7 cellular contexts compared by ENCODE assay signal in genomic region chr7:36151921-36152755, GRCh38. TPM values are rescaled to one million over a fixed set of nuclear protein-coding genes. Genes with fewer than 3 reads are reported as not detected.
DNase-seq lines count a peak whose midpoint lies in the region; ATAC-seq and TF ChIP-seq lines count a peak whose summit lies in the region.

No MANE protein-coding gene starts in this region.

- peak overlapping the region; percentile 8 for H3K27ac Mint-ChIP-seq in activated CD8-positive, alpha-beta T cell treated with anti-CD3 and anti-CD28 coated beads for 36 hours
- no peak overlapping the region for H3K27ac Mint-ChIP-seq in stimulated activated naive CD8-positive, alpha-beta T cell treated with anti-CD3 and anti-CD28 coated beads, Interleukin-15, amount 100 ng/mL, for 72 hours

- ATAC-seq in activated CD8-positive, alpha-beta T cell treated with anti-CD3 and anti-CD28 coated beads for 36 hours, result no peak
- ATAC-seq in stimulated activated naive CD8-positive, alpha-beta T cell treated with anti-CD3 and anti-CD28 coated beads, Interleukin-15, amount 100 ng/mL, for 72 hours, result no peak
- no peak for ATAC-seq in GM19324 (IDR thresholded peaks at IDR 0.05; ENCODE audit: low FRiP score, unreplicated experiment)

- H3K4me3 Mint-ChIP-seq in activated CD8-positive, alpha-beta T cell treated with anti-CD3 and anti-CD28 coated beads for 36 hours, result peak overlapping the region; percentile 72
- H3K4me3 Mint-ChIP-seq in stimulated activated naive CD8-positive, alpha-beta T cell treated with anti-CD3 and anti-CD28 coated beads, Interleukin-15, amount 100 ng/mL, for 72 hours, result peak overlapping the region; percentile 77 to 85

- peaks cover 8% of the 10 kb centered on the region for H3K4me1 Mint-ChIP-seq in activated CD8-positive, alpha-beta T cell treated with anti-CD3 and anti-CD28 coated beads for 36 hours (ENCODE audit: low read depth)
- peaks cover 33% of the 10 kb centered on the region for H3K4me1 Mint-ChIP-seq in stimulated activated naive CD8-positive, alpha-beta T cell treated with anti-CD3 and anti-CD28 coated beads, Interleukin-15, amount 100 ng/mL, for 72 hours

- peak; percentile 9 for DNase-seq in HS-5 (ENCODE audit: low read depth)
- no peak for DNase-seq in activated CD8-positive, alpha-beta T cell treated with anti-CD3 and anti-CD28 coated beads for 36 hours
- DNase-seq in stimulated activated naive CD8-positive, alpha-beta T cell treated with anti-CD3 and anti-CD28 coated beads, Interleukin-15, amount 100 ng/mL, for 72 hours, result no peak
- DNase-seq in NCI-H446 (lab: John Stamatoyannopoulos, UW), result no peak
- DNase-seq in dermis blood vessel endothelial cell, result no peak

- H3K36me3 Mint-ChIP-seq in activated CD8-positive, alpha-beta T cell treated with anti-CD3 and anti-CD28 coated beads for 36 hours (ENCODE audit: low read depth), result no peaks in the 10 kb centered on the region

- CTCF ChIA-PET in activated CD8-positive, alpha-beta T cell treated with anti-CD3 and anti-CD28 coated beads for 36 hours (lab: Charles Lee), result no interaction called here

- H3K27me3 ChIP-seq in iPS-15b (ENCODE audit: control insufficient read depth, insufficient read depth, low read length), result peaks cover 27% of the 10 kb centered on the region

- H3K9me3 Mint-ChIP-seq in activated CD8-positive, alpha-beta T cell treated with anti-CD3 and anti-CD28 coated beads for 36 hours, result no peaks in the 10 kb centered on the region
- H3K9me3 Mint-ChIP-seq in stimulated activated naive CD8-positive, alpha-beta T cell treated with anti-CD3 and anti-CD28 coated beads, Interleukin-15, amount 100 ng/mL, for 72 hours, result peaks cover 0 to 7% of the 10 kb centered on the region in 2 donors

- intact Hi-C loops in activated CD8-positive, alpha-beta T cell treated with anti-CD3 and anti-CD28 coated beads for 36 hours (cut with micrococcal nuclease), result no loop called here

- peaks cover 12% of the 10 kb centered on the region for H3K4me1 ChIP-seq in iPS-15b (ENCODE audit: control insufficient read depth, insufficient read depth, low read length)

- no peaks in the 10 kb centered on the region for H3K9me3 ChIP-seq in iPS-15b (ENCODE audit: control insufficient read depth, insufficient read depth, low read length)

- peaks cover 3% of the 10 kb centered on the region for H3K36me3 ChIP-seq in iPS-15b (ENCODE audit: control insufficient read depth, insufficient read depth, low read length)

- H3K9ac ChIP-seq in iPS-15b (ENCODE audit: low read depth, low read length), result peak overlapping the region; percentile 37

- H3K4me3 ChIP-seq in iPS-15b (ENCODE audit: low read depth, low read length), result peak overlapping the region; percentile 68

- TF ChIP-seq CTCF in activated CD8-positive, alpha-beta T cell treated with anti-CD3 and anti-CD28 coated beads for 36 hours (IDR thresholded peaks at IDR 0.05), result no peak

- no peaks in the 10 kb centered on the region for H3K27me3 Mint-ChIP-seq in activated CD8-positive, alpha-beta T cell treated with anti-CD3 and anti-CD28 coated beads for 36 hours
- peaks cover 8% of the 10 kb centered on the region for H3K27me3 Mint-ChIP-seq in stimulated activated naive CD8-positive, alpha-beta T cell treated with anti-CD3 and anti-CD28 coated beads, Interleukin-15, amount 100 ng/mL, for 72 hours

- POLR2A ChIA-PET in activated CD8-positive, alpha-beta T cell treated with anti-CD3 and anti-CD28 coated beads for 36 hours (lab: Charles Lee), result interaction anchor here (1.1 kb wide), 1 partner anchor 36 kb away, joined by 5 read pairs; no protein-coding TSS in a partner anchor

RNA-seq across cellular contexts. Expression of gene EEPD1, which starts 0.9 kb away (rescaled TPM):
- under 1 TPM; 0.76 to 0.90 TPM for total RNA-seq in activated CD8-positive, alpha-beta T cell treated with anti-CD3 and anti-CD28 coated beads for 36 hours
- total RNA-seq in dermis blood vessel endothelial cell, result 1.3 and 5.1 TPM in 2 replicates
